Comparison of ENCODE assay signal across 23 cellular contexts in genomic region chr22:46213052-46213451, GRCh38. TPM values are rescaled to one million over a fixed set of nuclear protein-coding genes. Genes with fewer than 3 reads are reported as not detected.
"Had no signal": no experiment of that assay in that cellular context is flagged by ENCODE, and none has a peak within 500 bp of the region (broad histone marks: within the 10 kb centered on the region; RNA-seq: fewer than 3 reads in every experiment).

No MANE protein-coding gene starts in this region.

- H3K36me3 ChIP-seq: neural progenitor cell, uterus had no signal

- H3K9me3 ChIP-seq: colonic mucosa, uterus had no signal

- DNase-seq: activated naive CD4-positive, alpha-beta T cell treated with anti-CD3 and anti-CD28 coated beads, Interleukin-2, amount 50 U/mL, for 16 hours; amygdala; body of pancreas; central memory CD4-positive, alpha-beta T cell; colonic mucosa; islet precursor cell; midbrain; sigmoid colon; stimulated activated CD4-positive, alpha-beta T cell treated with anti-CD3 and anti-CD28 coated beads, Interleukin-2, amount 100 ng/mL, for 24 hours; stimulated activated naive B cell treated with anti-CD40 and anti-IgM and Interleukin-4, amounts not matched to agents 10 μg/mL and 1 μg/mL and 100 μg/mL, for 72 hours; substantia nigra; T-helper 9 cell; uterus had no signal

- H3K4me3 ChIP-seq: body of pancreas, colonic mucosa, esophagus muscularis mucosa, hepatocyte, neural progenitor cell, sigmoid colon, SK-N-MC, tibial nerve, uterus had no signal

- H3K27ac ChIP-seq: body of pancreas, colonic mucosa, esophagus muscularis mucosa, hepatocyte, neural progenitor cell, sigmoid colon, SK-N-MC, tibial nerve, uterus had no signal

- H3K27me3 Mint-ChIP-seq: stimulated activated naive B cell treated with anti-CD40 and anti-IgM and Interleukin-4, amounts not matched to agents 10 μg/mL and 1 μg/mL and 100 μg/mL, for 72 hours had no signal

- ATAC-seq: body of pancreas; stimulated activated naive B cell treated with anti-CD40 and anti-IgM and Interleukin-4, amounts not matched to agents 10 μg/mL and 1 μg/mL and 100 μg/mL, for 72 hours had no signal

- H3K27ac Mint-ChIP-seq: neural progenitor cell; stimulated activated naive B cell treated with anti-CD40 and anti-IgM and Interleukin-4, amounts not matched to agents 10 μg/mL and 1 μg/mL and 100 μg/mL, for 72 hours had no signal

- H3K4me1 ChIP-seq: body of pancreas, colonic mucosa, esophagus muscularis mucosa, neural progenitor cell, sigmoid colon, tibial nerve, uterus had no signal

- H3K27me3 ChIP-seq: body of pancreas, colonic mucosa, esophagus muscularis mucosa, hepatocyte, neural progenitor cell, sigmoid colon, tibial nerve, uterus had no signal

- H3K4me3 Mint-ChIP-seq: neural progenitor cell; stimulated activated naive B cell treated with anti-CD40 and anti-IgM and Interleukin-4, amounts not matched to agents 10 μg/mL and 1 μg/mL and 100 μg/mL, for 72 hours had no signal

RNA-seq across cellular contexts. Expression of gene PKDREJ, which starts 50.1 kb away (rescaled TPM):
- total RNA-seq: fibroblast of villous mesenchyme, glomerular endothelial cell, hepatocyte, lung microvascular endothelial cell, myocyte, osteocyte had no signal
